ENCODE assay signal across 8 cellular contexts in genomic region chr21:16193758-16194606, GRCh38.
DNase-seq lines count a peak whose midpoint lies in the region; ATAC-seq and TF ChIP-seq lines count a peak whose summit lies in the region.

No MANE protein-coding gene starts in this region.

- peak overlapping the region; percentile 89 for H3K27ac ChIP-seq in epithelial cell of prostate
- H3K27ac ChIP-seq in upper lobe of right lung, result peak overlapping the region; percentile 80

- TF ChIP-seq CTCF in GM06990 (IDR thresholded peaks at IDR 0.05; ENCODE audit: insufficient read depth, low read length, poor library complexity, severe bottlenecking), result peak; percentile 18
- TF ChIP-seq CTCF in mesothelial cell of epicardium (IDR thresholded peaks at IDR 0.05; ENCODE audit: unreplicated experiment), result no peak
- peak; percentile 19 for TF ChIP-seq CTCF in upper lobe of right lung (IDR thresholded peaks at IDR 0.05)
- TF ChIP-seq CTCF in GM13977 (IDR thresholded peaks at IDR 0.05; ENCODE audit: extremely low read depth, insufficient read depth, missing control alignments), result no peak

- no peaks in the 10 kb centered on the region for H3K4me1 ChIP-seq in upper lobe of right lung

- H3K9me3 Mint-ChIP-seq in mesothelial cell of epicardium, result peaks cover 17% of the 10 kb centered on the region

- DNase-seq in GM06990 (ENCODE audit: extremely low read depth, insufficient read length), result peak; percentile 53
- DNase-seq in RPMI8226, result peak; percentile 90
- DNase-seq in epithelial cell of prostate (ENCODE audit: low read depth, low spot score), result no peak
- DNase-seq in mesothelial cell of epicardium (ENCODE audit: low spot score in 2 of 2, unreplicated experiment in 2 of 2), result peak in 1 of 2 experiments; percentile 45
- DNase-seq in upper lobe of right lung, result peak; percentile 73
- no peak for DNase-seq in GM13977 (ENCODE audit: low spot score)
- no peak for DNase-seq in activated effector memory CD4-positive, alpha-beta T cell treated with anti-CD3 and anti-CD28 coated beads, Interleukin-2, amount 50 U/mL, for 16 hours

- H3K27me3 ChIP-seq in GM06990 (replicated peaks; ENCODE audit: control insufficient read depth, insufficient read depth, low read length), result no peaks in the 10 kb centered on the region
- H3K27me3 ChIP-seq in upper lobe of right lung, result no peaks in the 10 kb centered on the region

- no peaks in the 10 kb centered on the region for H3K27me3 Mint-ChIP-seq in mesothelial cell of epicardium (ENCODE audit: low read depth)

- H3K27ac Mint-ChIP-seq in mesothelial cell of epicardium, result peak overlapping the region; percentile 98

- peaks cover 30% of the 10 kb centered on the region for H3K36me3 Mint-ChIP-seq in mesothelial cell of epicardium

- H3K4me1 Mint-ChIP-seq in mesothelial cell of epicardium, result peaks cover 45% of the 10 kb centered on the region

- peak overlapping the region; percentile 54 for H3K4me3 ChIP-seq in GM06990 (replicated peaks; ENCODE audit: low read depth, low read length)
- peak overlapping the region; percentile 48 for H3K4me3 ChIP-seq in upper lobe of right lung

- intact Hi-C loops in upper lobe of right lung (cut with DNase I), result no loop called here

- H3K9me3 ChIP-seq in upper lobe of right lung, result no peaks in the 10 kb centered on the region

- no peaks in the 10 kb centered on the region for H3K36me3 ChIP-seq in GM06990 (ENCODE audit: control insufficient read depth, insufficient read depth, low read length)
- H3K36me3 ChIP-seq in upper lobe of right lung, result no peaks in the 10 kb centered on the region

- ATAC-seq in HG02759 (IDR thresholded peaks at IDR 0.05; ENCODE audit: unreplicated experiment) (peak; percentile 67), upper lobe of right lung (peak; percentile 93)

- in situ Hi-C loops in GM13977 (cut with MboI; ENCODE audit: low pct_unique_long_range_greater_than_20kb, low sequenced_read_pairs, unreplicated experiment), result no loop called here

- peak overlapping the region; percentile 80 for H3K4me3 Mint-ChIP-seq in mesothelial cell of epicardium

Comparison
In these comparisons a context has a peak if more than half of its experiments do, and no peak if none do; other contexts are left out.
1. DNase-seq: peak in GM06990 (single experiment), RPMI8226 (single experiment) and upper lobe of right lung (single experiment); none in epithelial cell of prostate (single experiment), GM13977 (single experiment) and activated effector memory CD4-positive, alpha-beta T cell treated with anti-CD3 and anti-CD28 coated beads, Interleukin-2, amount 50 U/mL, for 16 hours (single experiment).
2. CTCF ChIP-seq: peak in GM06990 (single experiment) and upper lobe of right lung (single experiment); none in mesothelial cell of epicardium (single experiment) and GM13977 (single experiment).